In the genomic region with DNA sequence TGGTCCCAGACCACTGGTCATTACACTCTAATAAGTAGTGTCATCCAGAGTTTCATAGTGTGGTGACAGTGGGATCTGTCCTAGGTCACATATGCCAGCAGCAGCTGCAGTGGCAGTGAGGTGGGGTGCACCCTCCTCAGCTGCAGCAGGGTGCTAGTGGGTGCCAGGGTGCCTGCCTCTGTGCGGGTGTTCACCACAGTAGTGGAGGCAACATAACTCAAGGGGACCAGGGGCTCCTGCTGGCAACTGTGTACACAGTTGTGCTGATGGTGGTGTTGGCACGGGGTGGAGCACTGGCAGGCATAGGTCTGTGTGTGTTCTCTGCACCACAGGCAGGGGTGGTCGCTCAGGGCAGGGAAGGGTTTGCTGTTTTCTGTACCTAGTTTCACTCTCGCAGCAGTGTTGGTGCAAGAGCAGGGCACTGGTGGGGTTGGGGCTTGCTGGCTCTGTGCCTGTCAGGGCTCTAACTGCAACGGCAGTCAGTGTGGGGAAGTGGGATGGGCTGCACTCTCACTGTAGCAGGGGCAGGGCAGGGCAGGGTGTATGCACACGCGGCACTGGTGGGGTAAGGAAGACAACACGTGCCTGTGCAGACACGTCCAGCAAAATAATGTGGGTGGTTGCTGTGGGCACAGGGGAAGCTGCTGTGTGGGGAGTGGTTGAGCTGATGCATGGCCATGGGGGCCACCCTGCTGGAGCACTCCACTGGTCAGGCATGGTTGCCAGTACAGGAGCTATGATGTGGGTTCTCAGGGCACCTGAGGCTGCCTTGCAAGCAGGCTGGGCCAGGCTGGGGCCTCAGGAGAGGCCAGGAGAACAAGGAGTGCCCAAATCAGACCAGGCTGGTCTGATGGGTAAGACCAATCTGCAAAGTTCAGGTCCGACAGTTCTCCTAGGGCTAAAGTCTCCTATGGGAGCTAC, we compare ENCODE assay signal across 1 cellular context.
TF ChIP-seq lines count a peak whose summit lies in the region.

No MANE protein-coding gene starts in this region.

TF ChIP-seq in GM23338, 12 proteins besides CTCF, POLR2A, EP300 and RAD21 (continued from another document):
- TF ChIP-seq, protein P1, sequence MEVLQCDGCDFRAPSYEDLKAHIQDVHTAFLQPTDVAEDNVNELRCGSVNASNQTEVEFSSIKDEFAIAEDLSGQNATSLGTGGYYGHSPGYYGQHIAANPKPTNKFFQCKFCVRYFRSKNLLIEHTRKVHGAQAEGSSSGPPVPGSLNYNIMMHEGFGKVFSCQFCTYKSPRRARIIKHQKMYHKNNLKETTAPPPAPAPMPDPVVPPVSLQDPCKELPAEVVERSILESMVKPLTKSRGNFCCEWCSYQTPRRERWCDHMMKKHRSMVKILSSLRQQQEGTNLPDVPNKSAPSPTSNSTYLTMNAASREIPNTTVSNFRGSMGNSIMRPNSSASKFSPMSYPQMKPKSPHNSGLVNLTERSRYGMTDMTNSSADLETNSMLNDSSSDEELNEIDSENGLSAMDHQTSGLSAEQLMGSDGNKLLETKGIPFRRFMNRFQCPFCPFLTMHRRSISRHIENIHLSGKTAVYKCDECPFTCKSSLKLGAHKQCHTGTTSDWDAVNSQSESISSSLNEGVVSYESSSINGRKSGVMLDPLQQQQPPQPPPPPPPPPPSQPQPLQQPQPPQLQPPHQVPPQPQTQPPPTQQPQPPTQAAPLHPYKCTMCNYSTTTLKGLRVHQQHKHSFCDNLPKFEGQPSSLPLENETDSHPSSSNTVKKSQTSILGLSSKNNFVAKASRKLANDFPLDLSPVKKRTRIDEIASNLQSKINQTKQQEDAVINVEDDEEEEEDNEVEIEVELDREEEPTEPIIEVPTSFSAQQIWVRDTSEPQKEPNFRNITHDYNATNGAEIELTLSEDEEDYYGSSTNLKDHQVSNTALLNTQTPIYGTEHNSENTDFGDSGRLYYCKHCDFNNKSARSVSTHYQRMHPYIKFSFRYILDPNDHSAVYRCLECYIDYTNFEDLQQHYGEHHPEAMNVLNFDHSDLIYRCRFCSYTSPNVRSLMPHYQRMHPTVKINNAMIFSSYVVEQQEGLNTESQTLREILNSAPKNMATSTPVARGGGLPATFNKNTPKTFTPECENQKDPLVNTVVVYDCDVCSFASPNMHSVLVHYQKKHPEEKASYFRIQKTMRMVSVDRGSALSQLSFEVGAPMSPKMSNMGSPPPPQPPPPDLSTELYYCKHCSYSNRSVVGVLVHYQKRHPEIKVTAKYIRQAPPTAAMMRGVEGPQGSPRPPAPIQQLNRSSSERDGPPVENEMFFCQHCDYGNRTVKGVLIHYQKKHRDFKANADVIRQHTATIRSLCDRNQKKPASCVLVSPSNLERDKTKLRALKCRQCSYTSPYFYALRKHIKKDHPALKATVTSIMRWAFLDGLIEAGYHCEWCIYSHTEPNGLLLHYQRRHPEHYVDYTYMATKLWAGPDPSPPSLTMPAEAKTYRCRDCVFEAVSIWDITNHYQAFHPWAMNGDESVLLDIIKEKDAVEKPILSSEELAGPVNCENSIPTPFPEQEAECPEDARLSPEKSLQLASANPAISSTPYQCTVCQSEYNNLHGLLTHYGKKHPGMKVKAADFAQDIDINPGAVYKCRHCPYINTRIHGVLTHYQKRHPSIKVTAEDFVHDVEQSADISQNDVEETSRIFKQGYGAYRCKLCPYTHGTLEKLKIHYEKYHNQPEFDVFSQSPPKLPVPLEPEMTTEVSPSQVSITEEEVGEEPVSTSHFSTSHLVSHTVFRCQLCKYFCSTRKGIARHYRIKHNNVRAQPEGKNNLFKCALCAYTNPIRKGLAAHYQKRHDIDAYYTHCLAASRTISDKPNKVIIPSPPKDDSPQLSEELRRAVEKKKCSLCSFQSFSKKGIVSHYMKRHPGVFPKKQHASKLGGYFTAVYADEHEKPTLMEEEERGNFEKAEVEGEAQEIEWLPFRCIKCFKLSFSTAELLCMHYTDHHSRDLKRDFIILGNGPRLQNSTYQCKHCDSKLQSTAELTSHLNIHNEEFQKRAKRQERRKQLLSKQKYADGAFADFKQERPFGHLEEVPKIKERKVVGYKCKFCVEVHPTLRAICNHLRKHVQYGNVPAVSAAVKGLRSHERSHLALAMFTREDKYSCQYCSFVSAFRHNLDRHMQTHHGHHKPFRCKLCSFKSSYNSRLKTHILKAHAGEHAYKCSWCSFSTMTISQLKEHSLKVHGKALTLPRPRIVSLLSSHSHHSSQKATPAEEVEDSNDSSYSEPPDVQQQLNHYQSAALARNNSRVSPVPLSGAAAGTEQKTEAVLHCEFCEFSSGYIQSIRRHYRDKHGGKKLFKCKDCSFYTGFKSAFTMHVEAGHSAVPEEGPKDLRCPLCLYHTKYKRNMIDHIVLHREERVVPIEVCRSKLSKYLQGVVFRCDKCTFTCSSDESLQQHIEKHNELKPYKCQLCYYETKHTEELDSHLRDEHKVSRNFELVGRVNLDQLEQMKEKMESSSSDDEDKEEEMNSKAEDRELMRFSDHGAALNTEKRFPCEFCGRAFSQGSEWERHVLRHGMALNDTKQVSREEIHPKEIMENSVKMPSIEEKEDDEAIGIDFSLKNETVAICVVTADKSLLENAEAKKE (CRISPR knock-in tag; IDR thresholded peaks at IDR 0.05) = no peak
- TF ChIP-seq NANOG (IDR thresholded peaks at IDR 0.05; ENCODE audit: borderline replicate concordance) (no peak), JUNB (IDR thresholded peaks at IDR 0.05; ENCODE audit: unreplicated experiment) (no peak)
